20 cellular contexts compared by ENCODE assay signal in genomic region chr6:33513213-33513612, GRCh38.
"Had no signal": no experiment of that assay in that cellular context is flagged by ENCODE, and none has a peak within 500 bp of the region (broad histone marks: within the 10 kb centered on the region; RNA-seq: fewer than 3 reads in every experiment).

No MANE protein-coding gene starts in this region.

- H3K36me3 ChIP-seq: breast epithelium, neutrophil, transverse colon had no signal

- H3K27ac ChIP-seq: breast epithelium, transverse colon had no signal

- H3K4me3 Mint-ChIP-seq: activated naive CD8-positive, alpha-beta T cell treated with anti-CD3 and anti-CD28 coated beads, Interleukin-2, amount 10 ng/mL, durations not matched to agents 7 days and 5 days; activated T-cell treated with anti-CD3 and anti-CD28 coated beads, Interleukin-2, amount 50 U/mL, for 72 hours; immature natural killer cell had no signal

- H3K4me3 ChIP-seq: breast epithelium, lung, smooth muscle cell, transverse colon had no signal

- H3K9me3 Mint-ChIP-seq: activated naive CD8-positive, alpha-beta T cell treated with anti-CD3 and anti-CD28 coated beads, Interleukin-2, amount 10 ng/mL, durations not matched to agents 7 days and 5 days; activated T-cell treated with anti-CD3 and anti-CD28 coated beads, Interleukin-2, amount 50 U/mL, for 72 hours; naive B cell had no signal

- H3K27me3 ChIP-seq: breast epithelium, transverse colon had no signal

- H3K36me3 Mint-ChIP-seq: activated naive CD8-positive, alpha-beta T cell treated with anti-CD3 and anti-CD28 coated beads, Interleukin-2, amount 10 ng/mL, durations not matched to agents 7 days and 5 days; immature natural killer cell; naive B cell had no signal

- DNase-seq: activated CD4-positive, alpha-beta T cell treated with anti-CD3 and anti-CD28 coated beads for 1 hour; activated CD4-positive, alpha-beta T cell treated with anti-CD3 and anti-CD28 coated beads, Interleukin-2, amount 50 U/mL, for 48 hours; activated gamma-delta T cell treated with Interleukin-2 at 50 U/mL for 16 hours; activated naive CD8-positive, alpha-beta T cell treated with anti-CD3 and anti-CD28 coated beads, Interleukin-2, amount 10 ng/mL, durations not matched to agents 7 days and 5 days; activated T-cell treated with anti-CD3 and anti-CD28 coated beads, Interleukin-2, amount 50 U/mL, for 72 hours; anterior cingulate cortex; dermis blood vessel endothelial cell; glutamatergic neuron; immature natural killer cell; naive B cell; right cardiac atrium; stimulated activated naive CD4-positive, alpha-beta T cell; substantia nigra; transverse colon had no signal

- H3K9me3 ChIP-seq: breast epithelium, neutrophil, transverse colon had no signal

- H3K4me1 ChIP-seq: breast epithelium, transverse colon had no signal

- H3K27ac Mint-ChIP-seq: activated naive CD8-positive, alpha-beta T cell treated with anti-CD3 and anti-CD28 coated beads, Interleukin-2, amount 10 ng/mL, durations not matched to agents 7 days and 5 days; activated T-cell treated with anti-CD3 and anti-CD28 coated beads, Interleukin-2, amount 50 U/mL, for 72 hours; immature natural killer cell; progenitor cell of endocrine pancreas had no signal

- H3K4me2 ChIP-seq: smooth muscle cell had no signal

- ATAC-seq: activated T-cell treated with anti-CD3 and anti-CD28 coated beads, Interleukin-2, amount 50 U/mL, for 72 hours; esophagus mucosa had no signal

- H3K4me1 Mint-ChIP-seq: immature natural killer cell had no signal
